ENCODE assay signal across 6 cellular contexts in genomic region chrX:109890300-109890699, GRCh38.
"Had no signal": no experiment of that assay in that cellular context is flagged by ENCODE, and none has a peak within 500 bp of the region (broad histone marks: within the 10 kb centered on the region; RNA-seq: fewer than 3 reads in every experiment).

No MANE protein-coding gene starts in this region.

- H3K4me1 ChIP-seq: esophagus squamous epithelium, vagina had no signal

- DNase-seq: esophagus squamous epithelium had no signal

- H3K27ac Mint-ChIP-seq: activated naive CD4-positive, alpha-beta T cell treated with anti-CD3 and anti-CD28 coated beads, Interleukin-2, amount 10 ng/mL, durations not matched to agents 7 days and 5 days had no signal

- H3K27ac ChIP-seq: coronary artery, esophagus squamous epithelium, tibial nerve, vagina had no signal

- H3K36me3 ChIP-seq: esophagus squamous epithelium, tibial nerve, vagina had no signal

- H3K9me3 ChIP-seq: esophagus squamous epithelium, tibial nerve, vagina had no signal

- H3K36me3 Mint-ChIP-seq: activated naive CD4-positive, alpha-beta T cell treated with anti-CD3 and anti-CD28 coated beads, Interleukin-2, amount 10 ng/mL, durations not matched to agents 7 days and 5 days; natural killer cell had no signal

- H3K4me3 ChIP-seq: coronary artery, esophagus squamous epithelium, tibial nerve, vagina had no signal

- H3K4me1 Mint-ChIP-seq: activated naive CD4-positive, alpha-beta T cell treated with anti-CD3 and anti-CD28 coated beads, Interleukin-2, amount 10 ng/mL, durations not matched to agents 7 days and 5 days; natural killer cell had no signal

- H3K4me3 Mint-ChIP-seq: activated naive CD4-positive, alpha-beta T cell treated with anti-CD3 and anti-CD28 coated beads, Interleukin-2, amount 10 ng/mL, durations not matched to agents 7 days and 5 days; natural killer cell had no signal

- H3K27me3 ChIP-seq: vagina had no signal

- H3K9me3 Mint-ChIP-seq: activated naive CD4-positive, alpha-beta T cell treated with anti-CD3 and anti-CD28 coated beads, Interleukin-2, amount 10 ng/mL, durations not matched to agents 7 days and 5 days; natural killer cell had no signal
